Comparison of ENCODE assay signal across 7 cellular contexts in the genomic region with DNA sequence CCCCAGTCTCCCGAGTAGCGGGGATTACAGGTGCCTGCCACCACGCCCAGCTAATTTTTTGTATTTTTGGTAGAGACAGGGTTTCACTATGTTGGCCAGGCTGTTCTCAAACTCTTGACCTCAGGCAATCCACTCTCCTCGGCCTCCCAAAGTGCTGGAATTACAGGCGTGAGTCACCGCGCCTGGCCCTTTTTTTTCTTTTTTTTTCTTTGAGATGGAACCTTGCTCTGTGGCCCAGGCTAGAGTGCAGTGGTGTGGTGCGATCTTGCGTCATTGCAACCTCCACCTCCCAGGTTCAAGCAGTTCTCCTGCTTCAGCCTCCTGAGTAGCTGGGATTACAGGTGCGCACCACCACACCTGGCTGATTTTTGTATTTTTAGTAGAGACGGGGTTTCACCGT. TPM values are rescaled to one million over a fixed set of nuclear protein-coding genes. Genes with fewer than 3 reads are reported as not detected.
"Had no signal": no experiment of that assay in that cellular context is flagged by ENCODE, and none has a peak within 500 bp of the region (broad histone marks: within the 10 kb centered on the region; RNA-seq: fewer than 3 reads in every experiment).

No MANE protein-coding gene starts in this region.

RNA-seq across cellular contexts. Expression of a gene that starts 27.0 kb away (rescaled TPM):
- total RNA-seq: HT-29, LHCN-M2, NCI-H460, PC-9, Peyer's patch, Right ventricle myocardium superior, SJSA1 had no signal
